18 cellular contexts compared by ENCODE assay signal in the genomic region with DNA sequence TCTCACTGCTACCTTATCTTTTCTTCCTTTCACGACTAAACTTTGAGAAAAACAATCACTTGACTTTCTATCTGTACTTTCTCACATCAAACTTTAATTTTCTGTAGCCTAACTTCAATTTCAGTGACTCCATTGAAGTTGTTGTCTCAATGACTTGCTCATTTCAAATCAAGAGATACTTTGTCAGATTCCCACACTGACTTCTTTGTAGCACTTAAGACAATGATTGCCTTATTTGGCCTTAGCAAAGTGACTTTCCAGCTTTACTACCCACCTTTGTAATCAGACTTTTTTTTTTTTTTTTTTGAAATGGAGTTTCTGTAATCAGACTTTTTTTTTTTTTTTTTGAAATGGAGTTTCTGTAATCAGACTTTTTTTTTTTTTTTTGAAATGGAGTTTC. TPM values are rescaled to one million over a fixed set of nuclear protein-coding genes. Genes with fewer than 3 reads are reported as not detected.
DNase-seq lines count a peak whose midpoint lies in the region; ATAC-seq lines count a peak whose summit lies in the region.
"Had no signal": no experiment of that assay in that cellular context is flagged by ENCODE, and none has a peak within 500 bp of the region (broad histone marks: within the 10 kb centered on the region; RNA-seq: fewer than 3 reads in every experiment).

No MANE protein-coding gene starts in this region.

- no peak overlapping the region for H3K9ac ChIP-seq in mesendoderm (ENCODE audit: low read length)

- no peak overlapping the region for H3K4me2 ChIP-seq in mesendoderm (ENCODE audit: low read length)

- H3K79me1 ChIP-seq in mesendoderm (ENCODE audit: low read length): no peaks in the 10 kb centered on the region

- no peak overlapping the region for H3K4me3 ChIP-seq in mesendoderm (ENCODE audit: low read length)
- H3K4me3 ChIP-seq: HAP-1 had no signal

- H3K27ac ChIP-seq in cingulate gyrus (ENCODE audit: low read depth, low read length): peak overlapping the region; percentile 79
- H3K27ac ChIP-seq in layer of hippocampus (ENCODE audit: low read depth, low read length): peak overlapping the region; percentile 36
- H3K27ac ChIP-seq in mesendoderm (ENCODE audit: low read depth, low read length): no peak overlapping the region
- H3K27ac ChIP-seq: 22Rv1, HL-60 had no signal

- no peak overlapping the region for H3K4ac ChIP-seq in mesendoderm (ENCODE audit: low read depth, low read length)

- H3K18ac ChIP-seq in mesendoderm (ENCODE audit: low read length): no peak overlapping the region

- H4K5ac ChIP-seq in mesendoderm (ENCODE audit: low read length): no peak overlapping the region

- no peak for ATAC-seq in HG03442 (IDR thresholded peaks at IDR 0.05; ENCODE audit: unreplicated experiment)

- H3K36me3 ChIP-seq in mesendoderm (ENCODE audit: control insufficient read depth, insufficient read depth, low read length): peaks cover 3% of the 10 kb centered on the region

- H2BK120ac ChIP-seq in mesendoderm (ENCODE audit: low read depth, low read length): no peak overlapping the region

- H3K56ac ChIP-seq in mesendoderm (ENCODE audit: low read length): no peak overlapping the region

- H3K27me3 ChIP-seq in layer of hippocampus (ENCODE audit: control insufficient read depth, insufficient read depth, low read length) (no peaks in the 10 kb centered on the region), mesendoderm (ENCODE audit: insufficient read depth, low read length, poor library complexity) (no peaks in the 10 kb centered on the region)

- no peak overlapping the region for H3K23ac ChIP-seq in mesendoderm (ENCODE audit: low read length)

- H2BK5ac ChIP-seq in mesendoderm (ENCODE audit: low read length): no peak overlapping the region

- 100% methylated on average over 1 of the region's 1 CpG for WGBS in mesendoderm (ENCODE audit: extremely low coverage, insufficient coverage, low lambda C conversion rate)

- H4K8ac ChIP-seq in mesendoderm (ENCODE audit: low read depth, low read length): no peak overlapping the region

- DNase-seq in COLO829 (ENCODE audit: low spot score): peak; percentile 71
- peak; percentile 17 for DNase-seq in putamen (ENCODE audit: low spot score)
- DNase-seq in mesendoderm: no peak
- DNase-seq in NOMO-1 treated with dmso at 0.1 percent for 144 hours (lab: John Stamatoyannopoulos, UW; ENCODE audit: unreplicated experiment): no peak
- no peak for DNase-seq in retina
- DNase-seq: Calu3; CD4-positive, alpha-beta T cell; NCI-H1105 treated with DMSO at 0.1 percent for 48 hours; NCI-H1694 treated with DMSO at 0.1 percent for 48 hours; NCI-H69; OCI-M1; SIG-M5 had no signal

- H3K4me1 ChIP-seq in mesendoderm (ENCODE audit: control insufficient read depth, low read depth, low read length): no peaks in the 10 kb centered on the region
- H3K4me1 ChIP-seq: HAP-1 had no signal

- H2BK15ac ChIP-seq in mesendoderm (replicated peaks; ENCODE audit: low read depth): no peak overlapping the region

- no peak overlapping the region for H2AK5ac ChIP-seq in mesendoderm (ENCODE audit: low read length)

- no peaks in the 10 kb centered on the region for H3K79me2 ChIP-seq in mesendoderm (ENCODE audit: control insufficient read depth, insufficient read depth, low read length)

RNA-seq across cellular contexts. Expression of gene AGO4, which starts 37.0 kb away (rescaled TPM):
- polyA plus RNA-seq in mesendoderm (2013, experiment 1 of 2): 4.7 TPM
- polyA plus RNA-seq in mesendoderm (2013, experiment 2 of 2): 4.9 TPM

RNA-seq across cellular contexts. Expression of gene AGO1, which starts 38.2 kb away (rescaled TPM):
- polyA plus RNA-seq in mesendoderm (2013, experiment 1 of 2): 24.9 TPM
- polyA plus RNA-seq in mesendoderm (2013, experiment 2 of 2): 24.4 TPM

Comparison
In these comparisons a context has a peak if more than half of its experiments do, and no peak if none do; other contexts are left out.
1. DNase-seq: peak in COLO829 (single experiment) and putamen (single experiment); none in mesendoderm (single experiment), NOMO-1 treated with dmso at 0.1 percent for 144 hours (single experiment) and retina (single experiment).